In the genomic region with DNA sequence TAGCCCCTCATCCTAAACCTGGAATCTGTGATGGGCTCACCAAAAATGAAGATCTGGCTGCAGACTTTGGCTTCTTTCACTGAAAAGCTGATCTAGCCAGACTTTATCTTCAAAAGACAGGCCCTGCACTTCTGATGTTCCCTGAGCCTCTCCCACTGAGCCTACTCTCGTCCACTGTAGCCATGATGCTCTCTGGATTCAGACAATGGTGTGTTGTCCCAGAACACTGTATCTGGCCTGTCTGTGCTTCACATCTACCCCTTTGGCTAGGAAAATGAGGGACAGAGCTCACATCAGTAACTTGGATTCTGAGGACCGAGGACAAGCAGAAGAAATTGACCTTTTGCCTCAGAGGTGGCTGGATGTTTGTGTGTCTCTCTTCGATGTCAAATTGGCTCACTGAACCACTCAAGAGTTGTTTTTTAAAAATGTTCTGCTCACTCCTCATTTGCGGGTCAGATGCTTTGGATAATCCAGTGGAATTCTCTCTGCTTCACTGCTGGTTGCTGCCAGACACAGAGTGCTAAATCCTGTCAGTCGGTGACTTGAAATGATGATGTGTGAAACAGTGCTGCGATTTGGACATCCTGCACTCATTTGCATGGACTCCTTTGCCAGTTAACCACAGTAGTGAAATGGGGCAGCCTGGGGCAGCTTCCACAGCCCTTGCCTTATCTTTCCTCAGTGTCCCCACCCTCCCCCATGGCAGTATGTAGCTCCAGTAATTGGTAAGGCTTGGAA, we compare ENCODE assay signal across 18 cellular contexts.
DNase-seq lines count a peak whose midpoint lies in the region; ATAC-seq and TF ChIP-seq lines count a peak whose summit lies in the region.
"Had no signal": no experiment of that assay in that cellular context is flagged by ENCODE, and none has a peak within 500 bp of the region (broad histone marks: within the 10 kb centered on the region; RNA-seq: fewer than 3 reads in every experiment).

No MANE protein-coding gene starts in this region.

- 60 to 80% (median 63%) methylated on average over 6 of the region's 6 CpGs for WGBS in stomach, 5 donors

- H3K4me1 Mint-ChIP-seq in activated CD4-positive, alpha-beta memory T cell treated with anti-CD3 and anti-CD28 coated beads, Interleukin-2, amount 10 ng/mL, durations not matched to agents 7 days and 5 days: no peaks in the 10 kb centered on the region

- no peak for TF ChIP-seq CTCF in stomach (IDR thresholded peaks at IDR 0.05)
- TF ChIP-seq CTCF in coronary artery (IDR thresholded peaks at IDR 0.05): no peak

- no peaks in the 10 kb centered on the region for H3K36me3 Mint-ChIP-seq in activated CD4-positive, alpha-beta memory T cell treated with anti-CD3 and anti-CD28 coated beads, Interleukin-2, amount 10 ng/mL, durations not matched to agents 7 days and 5 days (ENCODE audit: low read depth)

- no peaks in the 10 kb centered on the region for H3K9me3 ChIP-seq in stomach
- H3K9me3 ChIP-seq: adrenal gland had no signal

- H3K4me1 ChIP-seq in stomach: peaks cover 9 to 65% (median 29%) of the 10 kb centered on the region in 4 donors
- H3K4me1 ChIP-seq: adrenal gland, spleen had no signal

- peak; percentile 35 for DNase-seq in astrocyte of the hippocampus (ENCODE audit: low read depth, low spot score)
- DNase-seq in stomach: no peak
- DNase-seq in NCI-H2196 treated with DMSO at 0.1 percent for 48 hours (lab: John Stamatoyannopoulos, UW; ENCODE audit: unreplicated experiment): no peak
- no peak for DNase-seq in coronary artery (ENCODE audit: low spot score)
- no peak for DNase-seq in activated CD4-positive, alpha-beta memory T cell treated with anti-CD3 and anti-CD28 coated beads, Interleukin-2, amount 10 ng/mL, durations not matched to agents 7 days and 5 days
- no peak for DNase-seq in H7
- DNase-seq: activated CD4-positive, alpha-beta memory T cell treated with anti-CD3 and anti-CD28 coated beads for 36 hours; adrenal gland; cortex of kidney; GM23248; NCI-H1092; NCI-H446; spleen had no signal

- intact Hi-C loops in stomach (cut with DNase I; ENCODE audit: low total_unique reads): no loop called here

- POLR2A ChIA-PET in activated CD4-positive, alpha-beta memory T cell treated with anti-CD3 and anti-CD28 coated beads, Interleukin-2, amount 10 ng/mL, durations not matched to agents 7 days and 5 days (lab: Charles Lee): no interaction called here

- TF ChIP-seq EP300 in stomach (IDR thresholded peaks at IDR 0.05): no peak

- no peak overlapping the region for H3K4me3 Mint-ChIP-seq in activated CD4-positive, alpha-beta memory T cell treated with anti-CD3 and anti-CD28 coated beads, Interleukin-2, amount 10 ng/mL, durations not matched to agents 7 days and 5 days
- H3K4me3 Mint-ChIP-seq: activated CD4-positive, alpha-beta memory T cell treated with anti-CD3 and anti-CD28 coated beads for 36 hours; IgD-negative memory B cell had no signal

- H3K27ac ChIP-seq in layer of hippocampus (ENCODE audit: low read depth, low read length): peak overlapping the region; percentile 64
- peak overlapping the region in 3 of 5 donors; percentile 17 to 46 (median 42) for H3K27ac ChIP-seq in stomach
- H3K27ac ChIP-seq in coronary artery: no peak overlapping the region
- H3K27ac ChIP-seq: adrenal gland, GM23248, SK-N-MC, spleen had no signal

- peak; percentile 45 for ATAC-seq in GM18498 (IDR thresholded peaks at IDR 0.05; ENCODE audit: unreplicated experiment)

- CTCF ChIA-PET in activated CD4-positive, alpha-beta memory T cell treated with anti-CD3 and anti-CD28 coated beads, Interleukin-2, amount 10 ng/mL, durations not matched to agents 7 days and 5 days (lab: Charles Lee): no interaction called here

- no peak overlapping the region for H3K27ac Mint-ChIP-seq in activated CD4-positive, alpha-beta memory T cell treated with anti-CD3 and anti-CD28 coated beads, Interleukin-2, amount 10 ng/mL, durations not matched to agents 7 days and 5 days
- H3K27ac Mint-ChIP-seq: activated CD4-positive, alpha-beta memory T cell treated with anti-CD3 and anti-CD28 coated beads for 36 hours; IgD-negative memory B cell had no signal

- H3K36me3 ChIP-seq in stomach (no peaks in the 10 kb centered on the region), H7 (replicated peaks; ENCODE audit: control insufficient read depth, insufficient read depth, low read length) (no peaks in the 10 kb centered on the region)
- H3K36me3 ChIP-seq: adrenal gland, spleen had no signal

- TF ChIP-seq POLR2A in stomach (IDR thresholded peaks at IDR 0.05): no peak

- H3K9me3 Mint-ChIP-seq in activated CD4-positive, alpha-beta memory T cell treated with anti-CD3 and anti-CD28 coated beads, Interleukin-2, amount 10 ng/mL, durations not matched to agents 7 days and 5 days: no peaks in the 10 kb centered on the region

- H3K27me3 Mint-ChIP-seq in activated CD4-positive, alpha-beta memory T cell treated with anti-CD3 and anti-CD28 coated beads, Interleukin-2, amount 10 ng/mL, durations not matched to agents 7 days and 5 days: no peaks in the 10 kb centered on the region
- H3K27me3 Mint-ChIP-seq: activated CD4-positive, alpha-beta memory T cell treated with anti-CD3 and anti-CD28 coated beads for 36 hours had no signal

- H3K4me3 ChIP-seq in stomach (no peak overlapping the region), coronary artery (no peak overlapping the region), H7 (ENCODE audit: insufficient read depth, low read depth, low read length) (no peak overlapping the region)
- H3K4me3 ChIP-seq: adrenal gland, GM23248, lung, SK-N-MC, spleen had no signal

- H3K27me3 ChIP-seq in layer of hippocampus (ENCODE audit: control insufficient read depth, insufficient read depth, low read length) (no peaks in the 10 kb centered on the region), stomach (no peaks in the 10 kb centered on the region), H7 (ENCODE audit: control insufficient read depth, insufficient read depth, low read length) (no peaks in the 10 kb centered on the region)
- H3K27me3 ChIP-seq: adrenal gland, spleen had no signal

Comparison
In these comparisons a context has a peak if more than half of its experiments do, and no peak if none do; other contexts are left out.
1. H3K27ac ChIP-seq: peak in layer of hippocampus (single experiment) and stomach (3 of 5); none in coronary artery (0 of 2).